14 cellular contexts compared by ENCODE assay signal in the genomic region with DNA sequence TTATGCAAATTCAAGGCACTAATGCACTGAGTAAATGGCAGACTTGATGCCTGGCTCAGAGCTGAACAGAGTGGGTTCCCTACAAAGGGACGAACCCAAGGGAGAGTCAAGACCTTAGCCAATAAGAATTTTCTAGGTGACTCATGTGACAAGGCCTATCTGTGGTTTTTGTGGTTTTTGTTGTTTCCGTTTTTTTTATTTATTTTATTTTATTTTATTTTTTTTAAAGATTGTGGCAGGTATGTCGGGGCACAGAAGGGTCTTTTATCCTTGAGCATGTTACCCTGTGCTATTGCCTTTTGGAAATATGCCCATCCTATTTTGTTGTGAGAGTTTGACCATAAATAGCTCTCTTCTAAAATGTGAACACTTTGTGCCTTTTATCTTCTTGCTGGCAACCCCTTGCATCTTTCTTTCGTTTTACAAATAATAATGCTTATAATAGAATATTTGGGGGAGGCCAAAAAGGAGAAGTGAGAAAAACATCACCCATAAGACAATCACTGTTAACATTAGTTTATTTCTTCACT.
DNase-seq lines count a peak whose midpoint lies in the region; ATAC-seq and TF ChIP-seq lines count a peak whose summit lies in the region.
"Had no signal": no experiment of that assay in that cellular context is flagged by ENCODE, and none has a peak within 500 bp of the region (broad histone marks: within the 10 kb centered on the region; RNA-seq: fewer than 3 reads in every experiment).

No MANE protein-coding gene starts in this region.

- peak; percentile 8 for DNase-seq in NB4 (ENCODE audit: low read depth)
- DNase-seq in left ventricle myocardium superior: no peak
- DNase-seq in NOMO-1 (lab: John Stamatoyannopoulos, UW; ENCODE audit: unreplicated experiment in 2 of 2): no peak
- no peak for DNase-seq in GF-D8 (lab: John Stamatoyannopoulos, UW)
- no peak for DNase-seq in activated CD4-positive, alpha-beta T cell treated with anti-CD3 and anti-CD28 coated beads, Interleukin-2, amount 50 U/mL, for 48 hours
- DNase-seq: activated CD4-positive, alpha-beta T cell treated with anti-CD3 and anti-CD28 coated beads, Interleukin-2, amount 50 U/mL, for 4 hours; CD8-positive, alpha-beta memory T cell; erythroblast; NCI-H1930; SK-N-SH had no signal

- intact Hi-C loops in left ventricle myocardium superior (cut with micrococcal nuclease): no loop called here

- no peak overlapping the region for H3K4me3 ChIP-seq in NB4 (ENCODE audit: low read depth, low read length)
- H3K4me3 ChIP-seq: ascending aorta had no signal

- no peak for TF ChIP-seq POLR2A in NB4 (IDR thresholded peaks at IDR 0.05; ENCODE audit: extremely low read depth, insufficient read length)

- no peak for TF ChIP-seq CTCF in NB4 (IDR thresholded peaks at IDR 0.05; ENCODE audit: low read depth, low read length)

- ATAC-seq in GM18498 (IDR thresholded peaks at IDR 0.05; ENCODE audit: unreplicated experiment) (peak; percentile 99), GM19467 (IDR thresholded peaks at IDR 0.05; ENCODE audit: unreplicated experiment) (peak; percentile 98), HG02981 (IDR thresholded peaks at IDR 0.05; ENCODE audit: unreplicated experiment) (peak; percentile 95), left ventricle myocardium superior (no peak)
